Comparison of ENCODE assay signal across 29 cellular contexts in the genomic region with DNA sequence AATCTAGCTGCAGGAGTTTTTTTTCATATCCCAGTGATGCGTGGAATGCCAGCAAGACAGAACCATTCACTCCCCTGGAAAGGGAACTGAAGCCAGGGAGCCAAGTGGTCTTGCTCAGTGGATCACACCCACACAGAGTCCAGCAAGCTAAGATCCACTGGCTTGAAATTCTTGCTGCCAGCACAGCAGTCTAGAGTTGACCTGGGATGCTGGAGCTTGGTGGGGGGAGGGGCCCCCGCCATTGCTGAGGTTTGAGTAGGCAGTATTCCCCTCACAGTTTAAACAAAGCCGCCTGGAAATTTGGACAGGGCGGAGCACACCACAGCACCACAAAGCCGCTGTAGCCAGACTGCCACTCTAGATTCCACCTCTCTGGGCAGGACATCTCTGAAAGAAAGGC.
"Had no signal": no experiment of that assay in that cellular context is flagged by ENCODE, and none has a peak within 500 bp of the region (broad histone marks: within the 10 kb centered on the region; RNA-seq: fewer than 3 reads in every experiment).

No MANE protein-coding gene starts in this region.

- H3K4me1 ChIP-seq: ascending aorta, Peyer's patch, SJSA1 had no signal

- H3K36me3 ChIP-seq: ascending aorta, MG63, Peyer's patch, SJSA1 had no signal

- H3K27me3 ChIP-seq: ascending aorta, MG63, Peyer's patch, SJSA1 had no signal

- H3K4me3 ChIP-seq: ascending aorta, MG63, Peyer's patch, SJSA1 had no signal

- H3K9me3 ChIP-seq: ascending aorta, MG63, Peyer's patch, SJSA1 had no signal

- H3K36me3 Mint-ChIP-seq: activated naive CD4-positive, alpha-beta T cell treated with anti-CD3 and anti-CD28 coated beads, Interleukin-2, amount 50 U/mL, for 72 hours; brain had no signal

- H3K4me1 Mint-ChIP-seq: activated B cell treated with CpG ODN at 0.5 μM for 24 hours had no signal

- H3K4me3 Mint-ChIP-seq: activated B cell treated with CpG ODN at 0.5 μM for 24 hours; activated CD4-positive, alpha-beta T cell treated with anti-CD3 and anti-CD28 coated beads, Interleukin-2, amount 10 ng/mL, durations not matched to agents 24 days and 14 days; activated naive CD8-positive, alpha-beta T cell treated with anti-CD3 and anti-CD28 coated beads, Interleukin-2, amount 50 U/mL, for 24 hours; activated T-cell treated with anti-CD3 and anti-CD28 coated beads, Interleukin-2, amount 50 U/mL, for 4 hours; brain; central memory CD8-positive, alpha-beta T cell; T-helper 1 cell treated with Interleukin-12 subunit alpha and Interleukin-12 subunit beta and Interleukin-4 antibody, amounts not matched to agents 30 μg/mL and 1 μg/mL, for 36 hours had no signal

- ATAC-seq: activated naive CD4-positive, alpha-beta T cell treated with anti-CD3 and anti-CD28 coated beads, Interleukin-2, amount 50 U/mL, for 72 hours; activated T-cell treated with anti-CD3 and anti-CD28 coated beads, Interleukin-2, amount 50 U/mL, for 4 hours; SK-N-SH treated with all-trans-retinoic acid at 6 μM for 48 hours had no signal

- H3K27ac Mint-ChIP-seq: activated B cell treated with CpG ODN at 0.5 μM for 24 hours; activated CD4-positive, alpha-beta T cell treated with anti-CD3 and anti-CD28 coated beads, Interleukin-2, amount 10 ng/mL, durations not matched to agents 24 days and 14 days; activated naive CD4-positive, alpha-beta T cell treated with anti-CD3 and anti-CD28 coated beads, Interleukin-2, amount 50 U/mL, for 72 hours; activated naive CD8-positive, alpha-beta T cell treated with anti-CD3 and anti-CD28 coated beads, Interleukin-2, amount 50 U/mL, for 24 hours; brain; T-helper 1 cell treated with Interleukin-12 subunit alpha and Interleukin-12 subunit beta and Interleukin-4 antibody, amounts not matched to agents 30 μg/mL and 1 μg/mL, for 36 hours had no signal

- DNase-seq: activated B cell treated with CpG ODN at 0.5 μM for 24 hours; activated CD4-positive, alpha-beta T cell treated with anti-CD3 and anti-CD28 coated beads for 1 hour; activated CD4-positive, alpha-beta T cell treated with anti-CD3 and anti-CD28 coated beads, Interleukin-2, amount 10 ng/mL, durations not matched to agents 24 days and 14 days; activated CD4-positive, alpha-beta T cell treated with anti-CD3 and anti-CD28 coated beads, Interleukin-2, amount 50 U/mL, for 48 hours; activated effector memory CD4-positive, alpha-beta T cell treated with anti-CD3 and anti-CD28 coated beads, Interleukin-2, amount 50 U/mL, for 16 hours; activated naive CD4-positive, alpha-beta T cell treated with Interleukin-2 at 50 U/mL for 16 hours; activated naive CD8-positive, alpha-beta T cell treated with anti-CD3 and anti-CD28 coated beads, Interleukin-2, amount 50 U/mL, for 24 hours; activated T-cell treated with anti-CD3 and anti-CD28 coated beads, Interleukin-2, amount 50 U/mL, for 4 hours; amniotic stem cell; MG63; MV-4-11; NCI-H1092 treated with DMSO at 0.1 percent for 48 hours; NCI-H1436; NCI-H1694 treated with DMSO at 0.1 percent for 48 hours; NCI-H2029 treated with DMSO at 0.1 percent for 48 hours; NCI-H345; NCI-H510A treated with DMSO at 0.1 percent for 48 hours; NCI-H69; Peyer's patch; SHP77; SW 1271 had no signal

- H3K9me3 Mint-ChIP-seq: activated B cell treated with CpG ODN at 0.5 μM for 24 hours; activated CD4-positive, alpha-beta T cell treated with anti-CD3 and anti-CD28 coated beads, Interleukin-2, amount 10 ng/mL, durations not matched to agents 24 days and 14 days; activated naive CD8-positive, alpha-beta T cell treated with anti-CD3 and anti-CD28 coated beads, Interleukin-2, amount 50 U/mL, for 24 hours; central memory CD8-positive, alpha-beta T cell; T-helper 1 cell treated with Interleukin-12 subunit alpha and Interleukin-12 subunit beta and Interleukin-4 antibody, amounts not matched to agents 30 μg/mL and 1 μg/mL, for 36 hours had no signal

- H3K27ac ChIP-seq: ascending aorta, Peyer's patch, RWPE1, SJSA1 had no signal
